In genomic region chr15:66293419-66294156, GRCh38 we compare ENCODE assay signal across 1 cellular context.
TF ChIP-seq lines count a peak whose summit lies in the region.

Gene DIS3L (plus strand): TSS chr15:66293568. CDS start chr15:66293597, 29 bp downstream.

TF ChIP-seq in HepG2, 621 proteins besides CTCF, POLR2A, EP300 and RAD21 (continued from another document and continues in another):
- TF ChIP-seq TMF1 (CRISPR knock-in tag; IDR thresholded peaks at IDR 0.05; ENCODE audit: low read depth): peak; percentile 71; the same call in 1 of the 2 replicates
- TF ChIP-seq, protein P1, sequence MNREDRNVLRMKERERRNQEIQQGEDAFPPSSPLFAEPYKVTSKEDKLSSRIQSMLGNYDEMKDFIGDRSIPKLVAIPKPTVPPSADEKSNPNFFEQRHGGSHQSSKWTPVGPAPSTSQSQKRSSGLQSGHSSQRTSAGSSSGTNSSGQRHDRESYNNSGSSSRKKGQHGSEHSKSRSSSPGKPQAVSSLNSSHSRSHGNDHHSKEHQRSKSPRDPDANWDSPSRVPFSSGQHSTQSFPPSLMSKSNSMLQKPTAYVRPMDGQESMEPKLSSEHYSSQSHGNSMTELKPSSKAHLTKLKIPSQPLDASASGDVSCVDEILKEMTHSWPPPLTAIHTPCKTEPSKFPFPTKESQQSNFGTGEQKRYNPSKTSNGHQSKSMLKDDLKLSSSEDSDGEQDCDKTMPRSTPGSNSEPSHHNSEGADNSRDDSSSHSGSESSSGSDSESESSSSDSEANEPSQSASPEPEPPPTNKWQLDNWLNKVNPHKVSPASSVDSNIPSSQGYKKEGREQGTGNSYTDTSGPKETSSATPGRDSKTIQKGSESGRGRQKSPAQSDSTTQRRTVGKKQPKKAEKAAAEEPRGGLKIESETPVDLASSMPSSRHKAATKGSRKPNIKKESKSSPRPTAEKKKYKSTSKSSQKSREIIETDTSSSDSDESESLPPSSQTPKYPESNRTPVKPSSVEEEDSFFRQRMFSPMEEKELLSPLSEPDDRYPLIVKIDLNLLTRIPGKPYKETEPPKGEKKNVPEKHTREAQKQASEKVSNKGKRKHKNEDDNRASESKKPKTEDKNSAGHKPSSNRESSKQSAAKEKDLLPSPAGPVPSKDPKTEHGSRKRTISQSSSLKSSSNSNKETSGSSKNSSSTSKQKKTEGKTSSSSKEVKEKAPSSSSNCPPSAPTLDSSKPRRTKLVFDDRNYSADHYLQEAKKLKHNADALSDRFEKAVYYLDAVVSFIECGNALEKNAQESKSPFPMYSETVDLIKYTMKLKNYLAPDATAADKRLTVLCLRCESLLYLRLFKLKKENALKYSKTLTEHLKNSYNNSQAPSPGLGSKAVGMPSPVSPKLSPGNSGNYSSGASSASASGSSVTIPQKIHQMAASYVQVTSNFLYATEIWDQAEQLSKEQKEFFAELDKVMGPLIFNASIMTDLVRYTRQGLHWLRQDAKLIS (CRISPR knock-in tag; IDR thresholded peaks at IDR 0.05): no peak
- no peak for TF ChIP-seq ZNF839 (CRISPR knock-in tag; IDR thresholded peaks at IDR 0.05; ENCODE audit: borderline replicate concordance)
- no peak for TF ChIP-seq BCL6 (CRISPR knock-in tag; IDR thresholded peaks at IDR 0.05)
- TF ChIP-seq ZNF224 (CRISPR knock-in tag; IDR thresholded peaks at IDR 0.05): no peak
- TF ChIP-seq FOXO1 (CRISPR knock-in tag; IDR thresholded peaks at IDR 0.05): no peak; the same call in 1 of the 2 replicates
- no peak for TF ChIP-seq TAF15 (IDR thresholded peaks at IDR 0.05; ENCODE audit: low read depth, low read length, poor library complexity, severe bottlenecking)
- no peak for TF ChIP-seq ATF7 (IDR thresholded peaks at IDR 0.05)
- TF ChIP-seq ATF7 (CRISPR knock-in tag; IDR thresholded peaks at IDR 0.05): no peak
- TF ChIP-seq, protein P2, sequence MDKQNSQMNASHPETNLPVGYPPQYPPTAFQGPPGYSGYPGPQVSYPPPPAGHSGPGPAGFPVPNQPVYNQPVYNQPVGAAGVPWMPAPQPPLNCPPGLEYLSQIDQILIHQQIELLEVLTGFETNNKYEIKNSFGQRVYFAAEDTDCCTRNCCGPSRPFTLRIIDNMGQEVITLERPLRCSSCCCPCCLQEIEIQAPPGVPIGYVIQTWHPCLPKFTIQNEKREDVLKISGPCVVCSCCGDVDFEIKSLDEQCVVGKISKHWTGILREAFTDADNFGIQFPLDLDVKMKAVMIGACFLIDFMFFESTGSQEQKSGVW (CRISPR knock-in tag; IDR thresholded peaks at IDR 0.05; ENCODE audit: borderline replicate concordance): no peak
- no peak for TF ChIP-seq ZBTB40 (IDR thresholded peaks at IDR 0.05)
- TF ChIP-seq ZBTB40 (CRISPR knock-in tag; IDR thresholded peaks at IDR 0.05): peak; percentile 18; the same call in 1 of the 2 replicates
- TF ChIP-seq HDAC6 (IDR thresholded peaks at IDR 0.05; ENCODE audit: low read depth, low read length): no peak
- TF ChIP-seq ZNF136 (CRISPR knock-in tag; IDR thresholded peaks at IDR 0.05; ENCODE audit: low read depth): no peak
- TF ChIP-seq THAP9 (CRISPR knock-in tag; IDR thresholded peaks at IDR 0.05; ENCODE audit: borderline replicate concordance): no peak
- no peak for TF ChIP-seq STAT6 (CRISPR knock-in tag; IDR thresholded peaks at IDR 0.05; ENCODE audit: borderline replicate concordance)
- TF ChIP-seq HMG20B (CRISPR knock-in tag; conservative IDR thresholded peaks at IDR 0.05): no peak
- TF ChIP-seq NR2F2 (IDR thresholded peaks at IDR 0.05; ENCODE audit: borderline replicate concordance, low read depth): no peak
- no peak for TF ChIP-seq ZNF674 (CRISPR knock-in tag; IDR thresholded peaks at IDR 0.05; ENCODE audit: low read depth)
- TF ChIP-seq MYC (CRISPR knock-in tag; IDR thresholded peaks at IDR 0.05; ENCODE audit: borderline replicate concordance): no peak; the same call in 1 of the 2 replicates
- no peak for TF ChIP-seq ZNF354B (CRISPR knock-in tag; IDR thresholded peaks at IDR 0.05)
- TF ChIP-seq BRCA1 (CRISPR knock-in tag; IDR thresholded peaks at IDR 0.05): no peak
- peak; percentile 69; the same call in 1 of the 2 replicates for TF ChIP-seq ZFP82 (CRISPR knock-in tag; IDR thresholded peaks at IDR 0.05; ENCODE audit: borderline replicate concordance)
- no peak for TF ChIP-seq SCMH1 (CRISPR knock-in tag; IDR thresholded peaks at IDR 0.05; ENCODE audit: borderline replicate concordance)
- TF ChIP-seq, protein P3, sequence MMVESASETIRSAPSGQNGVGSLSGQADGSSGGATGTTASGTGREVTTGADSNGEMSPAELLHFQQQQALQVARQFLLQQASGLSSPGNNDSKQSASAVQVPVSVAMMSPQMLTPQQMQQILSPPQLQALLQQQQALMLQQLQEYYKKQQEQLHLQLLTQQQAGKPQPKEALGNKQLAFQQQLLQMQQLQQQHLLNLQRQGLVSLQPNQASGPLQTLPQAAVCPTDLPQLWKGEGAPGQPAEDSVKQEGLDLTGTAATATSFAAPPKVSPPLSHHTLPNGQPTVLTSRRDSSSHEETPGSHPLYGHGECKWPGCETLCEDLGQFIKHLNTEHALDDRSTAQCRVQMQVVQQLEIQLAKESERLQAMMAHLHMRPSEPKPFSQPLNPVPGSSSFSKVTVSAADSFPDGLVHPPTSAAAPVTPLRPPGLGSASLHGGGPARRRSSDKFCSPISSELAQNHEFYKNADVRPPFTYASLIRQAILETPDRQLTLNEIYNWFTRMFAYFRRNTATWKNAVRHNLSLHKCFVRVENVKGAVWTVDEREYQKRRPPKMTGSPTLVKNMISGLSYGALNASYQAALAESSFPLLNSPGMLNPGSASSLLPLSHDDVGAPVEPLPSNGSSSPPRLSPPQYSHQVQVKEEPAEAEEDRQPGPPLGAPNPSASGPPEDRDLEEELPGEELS (CRISPR knock-in tag; IDR thresholded peaks at IDR 0.05): no peak
- no peak; the same call in 1 of the 2 replicates for TF ChIP-seq ZNF430 (CRISPR knock-in tag; IDR thresholded peaks at IDR 0.05)
- no peak for TF ChIP-seq ZBTB4 (CRISPR knock-in tag; IDR thresholded peaks at IDR 0.05; ENCODE audit: borderline replicate concordance)
- TF ChIP-seq ZNF382 (CRISPR knock-in tag; IDR thresholded peaks at IDR 0.05; ENCODE audit: borderline replicate concordance): no peak
- TF ChIP-seq RELA (CRISPR knock-in tag; IDR thresholded peaks at IDR 0.05): no peak
- peak; percentile 85 for TF ChIP-seq PHF8 (CRISPR knock-in tag; IDR thresholded peaks at IDR 0.05)
- TF ChIP-seq FIP1L1 (IDR thresholded peaks at IDR 0.05; ENCODE audit: borderline replicate concordance, insufficient read depth, low read depth, low read length): no peak
- TF ChIP-seq RBM39 (IDR thresholded peaks at IDR 0.05; ENCODE audit: low read depth, low read length, poor library complexity, severe bottlenecking): no peak
- TF ChIP-seq ZKSCAN1 (IDR thresholded peaks at IDR 0.05; ENCODE audit: low read length): no peak
